In genomic region chr6:79115557-79115956, GRCh38 we compare ENCODE assay signal across 27 cellular contexts.
"Had no signal": no experiment of that assay in that cellular context is flagged by ENCODE, and none has a peak within 500 bp of the region (broad histone marks: within the 10 kb centered on the region; RNA-seq: fewer than 3 reads in every experiment).

No MANE protein-coding gene starts in this region.

- DNase-seq: activated CD4-positive, alpha-beta memory T cell treated with anti-CD3 and anti-CD28 coated beads, Interleukin-2, amount 10 ng/mL, durations not matched to agents 7 days and 5 days; activated CD4-positive, alpha-beta T cell treated with anti-CD3 and anti-CD28 coated beads for 36 hours; activated CD4-positive, alpha-beta T cell treated with anti-CD3 and anti-CD28 coated beads, Interleukin-2, amount 10 ng/mL, durations not matched to agents 7 days and 5 days; activated CD4-positive, alpha-beta T cell treated with anti-CD3 and anti-CD28 coated beads, Interleukin-2, amount 50 U/mL, for 4 hours; activated CD4-positive, CD25-positive, alpha-beta regulatory T cell; activated CD4-positive, CD25-positive, alpha-beta regulatory T cell treated with anti-CD3 and anti-CD28 coated beads, Interleukin-2, amount 50 U/mL, for 72 hours; activated CD8-positive, alpha-beta memory T cell treated with anti-CD3 and anti-CD28 coated beads, Interleukin-2, amount 50 U/mL, for 48 hours; activated gamma-delta T cell; activated naive CD4-positive, alpha-beta T cell; activated naive CD4-positive, alpha-beta T cell treated with anti-CD3 and anti-CD28 coated beads, Interleukin-2, amount 10 ng/mL, durations not matched to agents 7 days and 5 days; activated naive CD8-positive, alpha-beta T cell treated with anti-CD3 and anti-CD28 coated beads, Interleukin-2, amount 10 ng/mL, durations not matched to agents 7 days and 5 days; activated T-cell treated with anti-CD3 and anti-CD28 coated beads for 4 hours; activated T-cell treated with anti-CD3 and anti-CD28 coated beads, Interleukin-2, amount 50 U/mL, for 24 hours; activated T-cell treated with anti-CD3 and anti-CD28 coated beads, Interleukin-2, amount 50 U/mL, for 72 hours; central memory CD4-positive, alpha-beta T cell; cerebellar nuclear complex; colonic mucosa; effector CD8-positive, alpha-beta T cell; esophagus squamous epithelium; glutamatergic neuron; T-helper 2 cell had no signal

- H3K36me3 Mint-ChIP-seq: activated naive CD4-positive, alpha-beta T cell treated with anti-CD3 and anti-CD28 coated beads, Interleukin-2, amount 10 ng/mL, durations not matched to agents 7 days and 5 days; activated naive CD4-positive, alpha-beta T cell treated with anti-CD3 and anti-CD28 coated beads, Interleukin-2, amount 50 U/mL, for 72 hours; activated naive CD8-positive, alpha-beta T cell treated with anti-CD3 and anti-CD28 coated beads, Interleukin-2, amount 10 ng/mL, durations not matched to agents 7 days and 5 days; brain had no signal

- H3K9me3 ChIP-seq: ascending aorta, breast epithelium, colonic mucosa, esophagus squamous epithelium had no signal

- ATAC-seq: activated CD4-positive, alpha-beta T cell treated with anti-CD3 and anti-CD28 coated beads for 36 hours; activated naive CD4-positive, alpha-beta T cell treated with anti-CD3 and anti-CD28 coated beads, Interleukin-2, amount 50 U/mL, for 72 hours; activated T-cell treated with anti-CD3 and anti-CD28 coated beads, Interleukin-2, amount 50 U/mL, for 72 hours had no signal

- H3K9me3 Mint-ChIP-seq: activated CD4-positive, alpha-beta memory T cell treated with anti-CD3 and anti-CD28 coated beads, Interleukin-2, amount 10 ng/mL, durations not matched to agents 7 days and 5 days; activated CD4-positive, alpha-beta T cell treated with anti-CD3 and anti-CD28 coated beads, Interleukin-2, amount 10 ng/mL, durations not matched to agents 7 days and 5 days; activated naive CD4-positive, alpha-beta T cell treated with anti-CD3 and anti-CD28 coated beads, Interleukin-2, amount 10 ng/mL, durations not matched to agents 7 days and 5 days; activated naive CD4-positive, alpha-beta T cell treated with anti-CD3 and anti-CD28 coated beads, Interleukin-2, amount 50 U/mL, for 72 hours; activated naive CD8-positive, alpha-beta T cell treated with anti-CD3 and anti-CD28 coated beads, Interleukin-2, amount 10 ng/mL, durations not matched to agents 7 days and 5 days; activated T-cell treated with anti-CD3 and anti-CD28 coated beads, Interleukin-2, amount 50 U/mL, for 24 hours; activated T-cell treated with anti-CD3 and anti-CD28 coated beads, Interleukin-2, amount 50 U/mL, for 72 hours; brain had no signal

- H3K27ac Mint-ChIP-seq: activated CD4-positive, alpha-beta memory T cell treated with anti-CD3 and anti-CD28 coated beads, Interleukin-2, amount 10 ng/mL, durations not matched to agents 7 days and 5 days; activated CD4-positive, alpha-beta T cell treated with anti-CD3 and anti-CD28 coated beads for 36 hours; activated CD4-positive, alpha-beta T cell treated with anti-CD3 and anti-CD28 coated beads, Interleukin-2, amount 10 ng/mL, durations not matched to agents 7 days and 5 days; activated naive CD4-positive, alpha-beta T cell treated with anti-CD3 and anti-CD28 coated beads, Interleukin-2, amount 10 ng/mL, durations not matched to agents 7 days and 5 days; activated naive CD4-positive, alpha-beta T cell treated with anti-CD3 and anti-CD28 coated beads, Interleukin-2, amount 50 U/mL, for 72 hours; activated naive CD8-positive, alpha-beta T cell treated with anti-CD3 and anti-CD28 coated beads, Interleukin-2, amount 10 ng/mL, durations not matched to agents 7 days and 5 days; activated T-cell treated with anti-CD3 and anti-CD28 coated beads, Interleukin-2, amount 50 U/mL, for 24 hours; activated T-cell treated with anti-CD3 and anti-CD28 coated beads, Interleukin-2, amount 50 U/mL, for 72 hours; brain had no signal

- H3K4me3 Mint-ChIP-seq: activated CD4-positive, alpha-beta memory T cell treated with anti-CD3 and anti-CD28 coated beads, Interleukin-2, amount 10 ng/mL, durations not matched to agents 7 days and 5 days; activated CD4-positive, alpha-beta T cell treated with anti-CD3 and anti-CD28 coated beads for 36 hours; activated CD4-positive, alpha-beta T cell treated with anti-CD3 and anti-CD28 coated beads, Interleukin-2, amount 10 ng/mL, durations not matched to agents 7 days and 5 days; activated naive CD4-positive, alpha-beta T cell treated with anti-CD3 and anti-CD28 coated beads, Interleukin-2, amount 10 ng/mL, durations not matched to agents 7 days and 5 days; activated naive CD8-positive, alpha-beta T cell treated with anti-CD3 and anti-CD28 coated beads, Interleukin-2, amount 10 ng/mL, durations not matched to agents 7 days and 5 days; activated T-cell treated with anti-CD3 and anti-CD28 coated beads, Interleukin-2, amount 50 U/mL, for 24 hours; activated T-cell treated with anti-CD3 and anti-CD28 coated beads, Interleukin-2, amount 50 U/mL, for 72 hours; brain had no signal

- H3K4me3 ChIP-seq: ascending aorta, breast epithelium, cardiac muscle cell, colonic mucosa, esophagus squamous epithelium had no signal

- H3K36me3 ChIP-seq: ascending aorta, breast epithelium, cardiac muscle cell, colonic mucosa, esophagus squamous epithelium had no signal

- H3K27ac ChIP-seq: ascending aorta, breast epithelium, cardiac muscle cell, colonic mucosa, epithelial cell of prostate, esophagus squamous epithelium had no signal

- H3K27me3 ChIP-seq: ascending aorta, breast epithelium, cardiac muscle cell, colonic mucosa, esophagus squamous epithelium had no signal

- H3K4me1 Mint-ChIP-seq: activated CD4-positive, alpha-beta T cell treated with anti-CD3 and anti-CD28 coated beads for 36 hours; activated naive CD4-positive, alpha-beta T cell treated with anti-CD3 and anti-CD28 coated beads, Interleukin-2, amount 10 ng/mL, durations not matched to agents 7 days and 5 days; brain had no signal

- H3K4me1 ChIP-seq: ascending aorta, breast epithelium, colonic mucosa had no signal
